In the genomic region with DNA sequence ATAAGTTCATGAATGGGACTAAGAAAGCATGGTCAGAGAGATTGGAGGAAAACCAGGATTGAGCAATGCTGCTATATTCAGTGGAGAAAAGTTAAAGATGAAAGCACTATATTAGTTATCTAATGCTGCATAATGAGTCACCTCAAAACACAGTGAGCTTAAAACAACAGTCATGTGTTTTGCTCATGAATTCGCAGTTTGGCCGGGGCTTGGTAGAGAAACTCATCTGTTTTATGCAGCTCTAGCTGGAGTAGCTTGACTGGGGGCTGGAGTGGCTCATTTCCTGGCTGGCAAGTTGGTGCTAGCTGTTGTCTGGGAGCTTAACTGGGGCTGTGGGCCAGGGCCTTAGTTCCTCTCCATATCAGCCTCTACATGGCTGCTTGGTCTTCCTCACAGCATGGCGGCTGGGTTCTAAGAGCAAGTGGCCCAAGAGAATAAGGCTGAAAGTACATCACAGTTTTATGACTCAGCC, we compare ENCODE assay signal across 13 cellular contexts.
A peak's percentile ranks its signal among the peaks of the same experiment; 100 is the strongest.
DNase-seq lines count a peak whose midpoint lies in the region; ATAC-seq and TF ChIP-seq lines count a peak whose summit lies in the region.
"Had no signal": no experiment of that assay in that cellular context is flagged by ENCODE, and none has a peak within 500 bp of the region (broad histone marks: within the 10 kb centered on the region; RNA-seq: fewer than 3 reads in every experiment).

No MANE protein-coding gene starts in this region.

- peak overlapping the region; percentile 67; the same call in 1 of the 2 replicates for H3K27ac ChIP-seq in VCaP
- H3K27ac ChIP-seq in right lobe of liver, result no peak overlapping the region
- H3K27ac ChIP-seq: cardiac muscle cell, pancreas, Peyer's patch had no signal

- WGBS in right lobe of liver (ENCODE audit: insufficient coverage, low coverage, low lambda C conversion rate, missing lambda C conversion rate), result 80% methylated on average over 2 of the region's 3 CpGs

- H3K9me3 ChIP-seq in right lobe of liver, result no peaks in the 10 kb centered on the region
- H3K9me3 ChIP-seq: pancreas, Peyer's patch had no signal

- H3K4me1 ChIP-seq in right lobe of liver, result no peaks in the 10 kb centered on the region
- H3K4me1 ChIP-seq: pancreas, Peyer's patch had no signal

- DNase-seq in GM04504 (ENCODE audit: low read depth), result peak; percentile 54
- DNase-seq in fibroblast of the aortic adventitia (ENCODE audit: low read depth), result peak; percentile 93
- peak; percentile 9 for DNase-seq in smooth muscle cell of the brain vasculature (ENCODE audit: low read depth, low spot score)
- no peak for DNase-seq in medulla oblongata (ENCODE audit: extremely low spot score)
- no peak for DNase-seq in right lobe of liver
- DNase-seq in H7, result no peak
- DNase-seq: activated T-cell treated with anti-CD3 and anti-CD28 coated beads, Interleukin-2, amount 50 U/mL, for 24 hours; Kasumi-1; pancreas; Peyer's patch; stimulated activated CD4-positive, alpha-beta T cell treated with anti-CD3 and anti-CD28 coated beads, Interleukin-4, amount 100 ng/mL, for 1 hour had no signal

- no peaks in the 10 kb centered on the region for H3K27me3 ChIP-seq in right lobe of liver
- H3K27me3 ChIP-seq in H7 (ENCODE audit: control insufficient read depth, insufficient read depth, low read length), result no peaks in the 10 kb centered on the region
- H3K27me3 ChIP-seq: cardiac muscle cell, pancreas, Peyer's patch had no signal

- no peak for TF ChIP-seq POLR2A in right lobe of liver (IDR thresholded peaks at IDR 0.05)

- intact Hi-C loops in right lobe of liver (cut with DNase I), result no loop called here

- ATAC-seq in right lobe of liver, result no peak

- H3K36me3 ChIP-seq in right lobe of liver (no peaks in the 10 kb centered on the region), H7 (replicated peaks; ENCODE audit: control insufficient read depth, insufficient read depth, low read length) (no peaks in the 10 kb centered on the region)
- H3K36me3 ChIP-seq: cardiac muscle cell, pancreas had no signal

- H3K4me3 ChIP-seq in fibroblast of the aortic adventitia (ENCODE audit: low read depth, low read length) (no peak overlapping the region), right lobe of liver (no peak overlapping the region), H7 (ENCODE audit: insufficient read depth, low read depth, low read length) (no peak overlapping the region)
- H3K4me3 ChIP-seq: cardiac muscle cell, pancreas, Peyer's patch had no signal

- TF ChIP-seq CTCF in VCaP (conservative IDR thresholded peaks at IDR 0.05) (no peak), fibroblast of the aortic adventitia (IDR thresholded peaks at IDR 0.05; ENCODE audit: insufficient read depth, low read length) (no peak), right lobe of liver (IDR thresholded peaks at IDR 0.05) (no peak)

Comparison
In these comparisons a context has a peak if more than half of its experiments do, and no peak if none do; other contexts are left out.
1. DNase-seq: peak in GM04504 (single experiment), fibroblast of the aortic adventitia (single experiment) and smooth muscle cell of the brain vasculature (single experiment); none in medulla oblongata (single experiment), right lobe of liver (0 of 3) and H7 (single experiment).